In genomic region chr15:22903427-22903826, GRCh38 we compare ENCODE assay signal across 25 cellular contexts.
"Had no signal": no experiment of that assay in that cellular context is flagged by ENCODE, and none has a peak within 500 bp of the region (broad histone marks: within the 10 kb centered on the region; RNA-seq: fewer than 3 reads in every experiment).

No MANE protein-coding gene starts in this region.

- H3K27ac ChIP-seq: breast epithelium, colonic mucosa, dorsolateral prefrontal cortex, esophagus squamous epithelium, gastrocnemius medialis, testis, vagina had no signal

- FAIRE-seq: small intestine had no signal

- H3K9me3 Mint-ChIP-seq: activated CD4-positive, alpha-beta memory T cell treated with anti-CD3 and anti-CD28 coated beads for 36 hours; activated naive CD8-positive, alpha-beta T cell treated with anti-CD3 and anti-CD28 coated beads for 36 hours; central memory CD8-positive, alpha-beta T cell; effector memory CD8-positive, alpha-beta T cell; nephron had no signal

- DNase-seq: activated CD4-positive, alpha-beta memory T cell treated with anti-CD3 and anti-CD28 coated beads for 36 hours; activated CD4-positive, alpha-beta T cell treated with anti-CD3 and anti-CD28 coated beads for 48 hours; activated naive CD4-positive, alpha-beta T cell treated with Interleukin-2 at 50 U/mL for 16 hours; activated naive CD8-positive, alpha-beta T cell treated with anti-CD3 and anti-CD28 coated beads for 36 hours; activated T-cell treated with anti-CD3 and anti-CD28 coated beads, Interleukin-2, amount 50 U/mL, for 48 hours; effector memory CD8-positive, alpha-beta T cell; esophagus squamous epithelium; gastrocnemius medialis; hippocampal formation; left cardiac atrium; midbrain; stimulated activated CD4-positive, alpha-beta T cell treated with anti-CD3 and anti-CD28 coated beads, Interleukin-15, amount 100 ng/mL, for 24 hours; stimulated activated CD4-positive, alpha-beta T cell treated with anti-CD3 and anti-CD28 coated beads, Interleukin-2, amount 100 ng/mL, for 48 hours; stimulated activated CD8-positive, alpha-beta memory T cell treated with anti-CD3 and anti-CD28 coated beads, Interleukin-4, amount 100 ng/mL, for 48 hours; stimulated activated naive CD4-positive, alpha-beta T cell; T1000; testis; trophoblast cell had no signal

- H3K9me3 ChIP-seq: breast epithelium, colonic mucosa, esophagus squamous epithelium, gastrocnemius medialis, testis, vagina had no signal

- ATAC-seq: effector memory CD8-positive, alpha-beta T cell; gastrocnemius medialis; left cardiac atrium had no signal

- H3K27me3 ChIP-seq: breast epithelium, colonic mucosa, dorsolateral prefrontal cortex, esophagus squamous epithelium, gastrocnemius medialis, testis, vagina had no signal

- H3K27ac Mint-ChIP-seq: activated CD4-positive, alpha-beta memory T cell treated with anti-CD3 and anti-CD28 coated beads for 36 hours; activated naive CD8-positive, alpha-beta T cell treated with anti-CD3 and anti-CD28 coated beads for 36 hours; effector memory CD8-positive, alpha-beta T cell; nephron had no signal

- H3K4me3 Mint-ChIP-seq: activated CD4-positive, alpha-beta memory T cell treated with anti-CD3 and anti-CD28 coated beads for 36 hours; activated naive CD8-positive, alpha-beta T cell treated with anti-CD3 and anti-CD28 coated beads for 36 hours; central memory CD8-positive, alpha-beta T cell; effector memory CD8-positive, alpha-beta T cell; nephron had no signal

- H3K4me1 Mint-ChIP-seq: central memory CD8-positive, alpha-beta T cell; nephron had no signal

- H3K4me1 ChIP-seq: breast epithelium, colonic mucosa, esophagus squamous epithelium, gastrocnemius medialis, testis, vagina had no signal

- H3K4me3 ChIP-seq: breast epithelium, colonic mucosa, dorsolateral prefrontal cortex, esophagus squamous epithelium, gastrocnemius medialis, testis, vagina had no signal

- H3K27me3 Mint-ChIP-seq: activated CD4-positive, alpha-beta memory T cell treated with anti-CD3 and anti-CD28 coated beads for 36 hours; activated naive CD8-positive, alpha-beta T cell treated with anti-CD3 and anti-CD28 coated beads for 36 hours; central memory CD8-positive, alpha-beta T cell; effector memory CD8-positive, alpha-beta T cell had no signal
